In the genomic region with DNA sequence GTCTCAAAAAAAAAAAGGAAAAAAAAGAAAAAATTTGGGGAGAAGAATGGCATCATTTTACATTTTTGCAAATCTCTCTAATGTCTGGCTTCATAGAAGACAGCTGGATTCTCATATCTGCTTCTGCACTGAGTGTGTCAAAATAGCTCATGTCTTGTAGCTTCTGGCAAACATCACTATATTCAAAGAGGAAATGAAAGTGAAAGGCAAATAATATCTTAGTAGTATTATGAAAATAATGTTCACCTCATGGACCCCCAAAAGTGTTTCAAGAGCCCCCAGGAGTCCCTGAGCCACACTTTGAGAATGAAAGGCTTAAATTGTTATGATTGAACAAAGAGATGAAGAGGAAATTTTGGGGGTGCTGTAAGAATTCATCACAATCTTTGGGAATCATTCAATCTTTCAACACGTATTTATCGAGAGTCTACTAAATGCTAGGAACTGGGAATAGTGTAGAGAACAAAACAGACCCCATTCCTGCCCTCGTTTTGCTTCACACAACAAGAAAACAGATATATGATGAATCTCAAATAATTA, we compare ENCODE assay signal across 30 cellular contexts. TPM values are rescaled to one million over a fixed set of nuclear protein-coding genes. Genes with fewer than 3 reads are reported as not detected.
A peak's percentile ranks its signal among the peaks of the same experiment; 100 is the strongest.
DNase-seq lines count a peak whose midpoint lies in the region; ATAC-seq and TF ChIP-seq lines count a peak whose summit lies in the region.
"Had no signal": no experiment of that assay in that cellular context is flagged by ENCODE, and none has a peak within 500 bp of the region (broad histone marks: within the 10 kb centered on the region; RNA-seq: fewer than 3 reads in every experiment).

No MANE protein-coding gene starts in this region.

- H3K4me2 ChIP-seq in SU-DHL-6 (ENCODE audit: low read depth, low read length, poor library complexity, severe bottlenecking): peak overlapping the region; percentile 85
- H3K4me2 ChIP-seq: hepatocyte had no signal

- POLR2A ChIA-PET in CD8-positive, alpha-beta memory T cell (lab: Charles Lee): interaction anchor here (0.7 kb wide), 1 partner anchor 579 kb away, joined by 4 read pairs; a partner anchor contains a TSS

- H3K4me3 ChIP-seq in SU-DHL-6 (ENCODE audit: insufficient read depth, low read length, poor library complexity, severe bottlenecking) (peak overlapping the region; percentile 36), heart right ventricle (no peak overlapping the region)
- no peak overlapping the region for H3K4me3 ChIP-seq in CD8-positive, alpha-beta memory T cell (ENCODE audit: low read length)
- H3K4me3 ChIP-seq: adrenal gland, hepatocyte, ovary, right lobe of liver, SK-N-MC, tibial nerve had no signal

- ATAC-seq in heart right ventricle: no peak
- ATAC-seq: activated CD4-positive, CD25-positive, alpha-beta regulatory T cell treated with anti-CD3 and anti-CD28 coated beads, Interleukin-2, amount 50 U/mL, for 24 hours; activated T-helper 17 cell treated with anti-CD3 and anti-CD28 coated beads, Interleukin-2, amount 50 U/mL, for 72 hours; naive thymus-derived CD8-positive, alpha-beta T cell; right lobe of liver had no signal

- H3K9me3 Mint-ChIP-seq in IgD-negative memory B cell: peaks cover 0 to 4% (median 0%) of the 10 kb centered on the region in 3 donors
- peaks cover 0 to 2% (median 0%) of the 10 kb centered on the region in 5 donors for H3K9me3 Mint-ChIP-seq in CD8-positive, alpha-beta memory T cell
- H3K9me3 Mint-ChIP-seq: naive thymus-derived CD8-positive, alpha-beta T cell had no signal

- DNase-seq in GM13977 (ENCODE audit: low spot score): peak; percentile 83
- DNase-seq in stimulated activated CD8-positive, alpha-beta memory T cell treated with anti-CD3 and anti-CD28 coated beads, Interleukin-4, amount 100 ng/mL, for 48 hours: peak; percentile 3
- no peak for DNase-seq in CD8-positive, alpha-beta memory T cell
- DNase-seq in GM19240 (ENCODE audit: insufficient read length, low spot score): no peak
- no peak for DNase-seq in heart right ventricle
- DNase-seq: AML-193; HFFc6; KBM-7; mammary epithelial cell; naive thymus-derived CD8-positive, alpha-beta T cell; NCI-H1105 treated with DMSO at 0.1 percent for 48 hours; NCI-H2107; NCI-H524; ovary; right lobe of liver; stimulated activated naive CD4-positive, alpha-beta T cell treated with Interleukin-2 at 50 U/mL for 16 hours; T-helper 9 cell had no signal

- H3F3A ChIP-seq in SU-DHL-6 (ENCODE audit: insufficient read depth): peaks cover 69% of the 10 kb centered on the region

- no peak overlapping the region for H2AFZ ChIP-seq in SU-DHL-6 (ENCODE audit: low read depth, low read length, severe bottlenecking)
- H2AFZ ChIP-seq: hepatocyte had no signal

- H3K9me2 ChIP-seq in SU-DHL-6 (replicated peaks; ENCODE audit: insufficient read depth, low read length): no peaks in the 10 kb centered on the region

- peaks cover 18% of the 10 kb centered on the region for H3K36me3 Mint-ChIP-seq in IgD-negative memory B cell
- peaks cover 10 to 45% (median 23%) of the 10 kb centered on the region in 3 donors for H3K36me3 Mint-ChIP-seq in CD8-positive, alpha-beta memory T cell

- CTCF ChIA-PET in CD8-positive, alpha-beta memory T cell (lab: Charles Lee): no interaction called here

- peak overlapping the region; percentile 78 to 97 (median 86) for H3K27ac Mint-ChIP-seq in IgD-negative memory B cell
- H3K27ac Mint-ChIP-seq in CD8-positive, alpha-beta memory T cell: no peak overlapping the region
- H3K27ac Mint-ChIP-seq: activated T-helper 17 cell treated with anti-CD3 and anti-CD28 coated beads, Interleukin-2, amount 50 U/mL, for 72 hours; dendritic cell treated with granulocyte-macrophage colony-stimulating factor and Interleukin-4, amounts not matched to agents 40 ng/mL and 50 ng/mL, for 4 days; HFFc6 had no signal

- H3K36me3 ChIP-seq in SU-DHL-6 (ENCODE audit: low read length) (peaks cover 9% of the 10 kb centered on the region), heart right ventricle (peaks cover 0 to 19% (median 0%) of the 10 kb centered on the region in 9 donors)
- peaks cover 5% of the 10 kb centered on the region for H3K36me3 ChIP-seq in CD8-positive, alpha-beta memory T cell (ENCODE audit: insufficient read depth, low read length)
- H3K36me3 ChIP-seq: adrenal gland, ovary had no signal

- H3K4me1 ChIP-seq in CD8-positive, alpha-beta memory T cell (ENCODE audit: insufficient read depth, low read length): peaks cover 13% of the 10 kb centered on the region
- H3K4me1 ChIP-seq in heart right ventricle: peaks cover 0 to 7% (median 0%) of the 10 kb centered on the region in 9 donors
- H3K4me1 ChIP-seq: adrenal gland had no signal

- TF ChIP-seq CTCF in GM13977 (IDR thresholded peaks at IDR 0.05; ENCODE audit: extremely low read depth, insufficient read depth, missing control alignments) (no peak), SU-DHL-6 (IDR thresholded peaks at IDR 0.05; ENCODE audit: insufficient read depth, low read length, poor library complexity, severe bottlenecking) (no peak), heart right ventricle (IDR thresholded peaks at IDR 0.05) (no peak)

- 86 to 93% methylated on average over 3 of the region's 3 CpGs for WGBS in heart right ventricle, 2 donors

- H3K27me3 ChIP-seq in SU-DHL-6 (ENCODE audit: low read length) (no peaks in the 10 kb centered on the region), heart right ventricle (no peaks in the 10 kb centered on the region)
- no peaks in the 10 kb centered on the region for H3K27me3 ChIP-seq in CD8-positive, alpha-beta memory T cell (ENCODE audit: insufficient read depth, low read length, poor library complexity, severe bottlenecking)
- H3K27me3 ChIP-seq: adrenal gland, hepatocyte, ovary, right lobe of liver, tibial nerve had no signal

- peaks cover 5% of the 10 kb centered on the region; the same call in 1 of the 2 replicates for H3K79me2 ChIP-seq in SU-DHL-6 (ENCODE audit: insufficient read depth, low read length)
- H3K79me2 ChIP-seq: hepatocyte had no signal

- H3K4me3 Mint-ChIP-seq in IgD-negative memory B cell: peak overlapping the region; percentile 64 to 88 (median 76)
- H3K4me3 Mint-ChIP-seq in CD8-positive, alpha-beta memory T cell: no peak overlapping the region
- H3K4me3 Mint-ChIP-seq: activated T-helper 17 cell treated with anti-CD3 and anti-CD28 coated beads, Interleukin-2, amount 50 U/mL, for 72 hours; dendritic cell treated with granulocyte-macrophage colony-stimulating factor and Interleukin-4, amounts not matched to agents 40 ng/mL and 50 ng/mL, for 4 days; HFFc6 had no signal

- H3K4me1 Mint-ChIP-seq in IgD-negative memory B cell: peaks cover 39 to 48% (median 42%) of the 10 kb centered on the region in 3 donors
- peaks cover 23 to 35% (median 31%) of the 10 kb centered on the region in 3 donors for H3K4me1 Mint-ChIP-seq in CD8-positive, alpha-beta memory T cell

- H3K9ac ChIP-seq in SU-DHL-6 (ENCODE audit: low read length): peak overlapping the region; percentile 57

- H3K27me3 Mint-ChIP-seq in IgD-negative memory B cell: peaks cover 2% of the 10 kb centered on the region
- H3K27me3 Mint-ChIP-seq in CD8-positive, alpha-beta memory T cell: no peaks in the 10 kb centered on the region
- H3K27me3 Mint-ChIP-seq: activated T-helper 17 cell treated with anti-CD3 and anti-CD28 coated beads, Interleukin-2, amount 50 U/mL, for 72 hours; dendritic cell treated with granulocyte-macrophage colony-stimulating factor and Interleukin-4, amounts not matched to agents 40 ng/mL and 50 ng/mL, for 4 days; naive thymus-derived CD8-positive, alpha-beta T cell had no signal

- H3K9me3 ChIP-seq in SU-DHL-6 (ENCODE audit: insufficient read depth, low read length) (no peaks in the 10 kb centered on the region), heart right ventricle (peaks cover 0 to 22% (median 0%) of the 10 kb centered on the region in 11 donors)
- H3K9me3 ChIP-seq in CD8-positive, alpha-beta memory T cell (ENCODE audit: low read length): no peaks in the 10 kb centered on the region
- H3K9me3 ChIP-seq: adrenal gland, ovary, right lobe of liver had no signal

- intact Hi-C loops in heart right ventricle (cut with DNase I): loop anchor here in 2 of 10 donors (2.0 to 10.0 kb wide), 2 partner anchors 31 to 101 kb away; no protein-coding TSS in a partner anchor

- peak overlapping the region; percentile 97 for H3K27ac ChIP-seq in SU-DHL-6 (ENCODE audit: low read depth, low read length)
- H3K27ac ChIP-seq in CD8-positive, alpha-beta memory T cell (ENCODE audit: low read depth, low read length): no peak overlapping the region
- no peak overlapping the region for H3K27ac ChIP-seq in heart right ventricle
- H3K27ac ChIP-seq: adrenal gland, hepatocyte, ovary, right lobe of liver, SK-N-MC, tibial nerve had no signal

- in situ Hi-C loops in GM13977 (cut with MboI; ENCODE audit: low pct_unique_long_range_greater_than_20kb, low sequenced_read_pairs, unreplicated experiment): no loop called here

- no peaks in the 10 kb centered on the region for H4K20me1 ChIP-seq in SU-DHL-6 (ENCODE audit: low read depth, low read length)

RNA-seq across cellular contexts. Expression of a gene that starts 1.2 kb away (rescaled TPM):
- 11.6 TPM for polyA plus RNA-seq in IgD-negative memory B cell
- total RNA-seq in CD8-positive, alpha-beta memory T cell: 1 to 10 TPM; 1.1 to 1.2 TPM
- 1.7 TPM for polyA plus RNA-seq in CD8-positive, alpha-beta memory T cell
- 1 to 10 TPM in 2 of 10 donors, under 1 TPM in 8; 0.25 to 1.0 (median 0.77) TPM for total RNA-seq in heart right ventricle
- polyA plus RNA-seq in heart right ventricle: 1 to 10 TPM in 1 of 2 donors, under 1 TPM in 1; 0.13 to 3.1 TPM
- total RNA-seq: bronchial epithelial cell, G401 had no signal
- polyA plus RNA-seq: keratinocyte had no signal

RNA-seq across cellular contexts. Expression of a gene that starts 9.0 kb away (rescaled TPM):
- polyA plus RNA-seq in IgD-negative memory B cell: 754 TPM
- total RNA-seq in CD8-positive, alpha-beta memory T cell: 100 to 1,000 TPM; 116 to 127 TPM
- polyA plus RNA-seq in CD8-positive, alpha-beta memory T cell: 188 TPM
- 10 to 100 TPM in 2 of 10 donors, 1 to 10 TPM in 8; 2.0 to 34.2 (median 3.9) TPM for total RNA-seq in heart right ventricle
- 1 to 10 TPM; 2.3 to 3.5 TPM for polyA plus RNA-seq in heart right ventricle
- total RNA-seq: bronchial epithelial cell, endothelial cell of umbilical vein, G401, HFFc6, mammary epithelial cell had no signal
- polyA plus RNA-seq: endothelial cell of umbilical vein, keratinocyte, mammary epithelial cell had no signal

RNA-seq across cellular contexts. Expression of a gene that starts 36.0 kb away (rescaled TPM):
- polyA plus RNA-seq in IgD-negative memory B cell: 6.3 TPM
- total RNA-seq in CD8-positive, alpha-beta memory T cell: not detected
- not detected for polyA plus RNA-seq in CD8-positive, alpha-beta memory T cell
- total RNA-seq in heart right ventricle: 10 to 100 TPM; 34.1 to 67.8 (median 45.1) TPM
- polyA plus RNA-seq in heart right ventricle: 10 to 100 TPM; 43.5 to 50.5 TPM

RNA-seq across cellular contexts. Expression of a gene that starts 37.4 kb away (rescaled TPM):
- polyA plus RNA-seq in IgD-negative memory B cell (1.1 TPM), heart right ventricle (under 1 TPM in 1 of 2 donors, not detected in 1; 0.20 TPM)
- total RNA-seq in CD8-positive, alpha-beta memory T cell: not detected
- polyA plus RNA-seq in CD8-positive, alpha-beta memory T cell: not detected
- under 1 TPM in 3 of 10 donors, not detected in 7; 0.22 to 0.54 (median 0.26) TPM for total RNA-seq in heart right ventricle
- total RNA-seq: activated T-helper 17 cell treated with anti-CD3 and anti-CD28 coated beads, Interleukin-2, amount 50 U/mL, for 72 hours; bronchial epithelial cell; endothelial cell of umbilical vein; HFFc6; mammary epithelial cell; naive thymus-derived CD8-positive, alpha-beta T cell; right lobe of liver; tibial nerve had no signal
- polyA plus RNA-seq: keratinocyte; naive thymus-derived CD8-positive, alpha-beta T cell had no signal

Comparison
In these comparisons a context has a peak if more than half of its experiments do, and no peak if none do; other contexts are left out.
1. DNase-seq: peak in GM13977 (single experiment) and stimulated activated CD8-positive, alpha-beta memory T cell treated with anti-CD3 and anti-CD28 coated beads, Interleukin-4, amount 100 ng/mL, for 48 hours (single experiment); none in CD8-positive, alpha-beta memory T cell (0 of 5), GM19240 (single experiment) and heart right ventricle (0 of 2).
2. H3K27ac Mint-ChIP-seq: peak in IgD-negative memory B cell (3 of 3); none in CD8-positive, alpha-beta memory T cell (0 of 8).
3. H3K4me3 Mint-ChIP-seq: peak in IgD-negative memory B cell (4 of 4); none in CD8-positive, alpha-beta memory T cell (0 of 7).
4. RNA of a gene that starts 9.0 kb away (polyA plus RNA-seq): 754 TPM in IgD-negative memory B cell (single experiment) and 188 TPM in CD8-positive, alpha-beta memory T cell (single experiment); 2.3 to 3.5 TPM in heart right ventricle; every median in the first group is over 10 times any median in the second.